13 cellular contexts compared by ENCODE assay signal in genomic region chr17:45382226-45382625, GRCh38.
"Had no signal": no experiment of that assay in that cellular context is flagged by ENCODE, and none has a peak within 500 bp of the region (broad histone marks: within the 10 kb centered on the region; RNA-seq: fewer than 3 reads in every experiment).

No MANE protein-coding gene starts in this region.

- H3K27me3 Mint-ChIP-seq: activated T-cell treated with anti-CD3 and anti-CD28 coated beads, Interleukin-2, amount 50 U/mL, for 24 hours had no signal

- H3K27ac Mint-ChIP-seq: activated CD8-positive, alpha-beta memory T cell treated with anti-CD3 and anti-CD28 coated beads, Interleukin-2, amount 10 ng/mL, durations not matched to agents 7 days and 5 days; activated naive CD8-positive, alpha-beta T cell treated with anti-CD3 and anti-CD28 coated beads for 36 hours; activated T-cell treated with anti-CD3 and anti-CD28 coated beads, Interleukin-2, amount 50 U/mL, for 24 hours; natural killer cell; stimulated activated effector memory CD8-positive, alpha-beta T cell treated with anti-CD3 and anti-CD28 coated beads, Interleukin-12 subunit alpha, Interleukin-12 subunit beta, amount 100 ng/mL, for 72 hours had no signal

- ATAC-seq: activated CD8-positive, alpha-beta memory T cell treated with anti-CD3 and anti-CD28 coated beads, Interleukin-2, amount 10 ng/mL, durations not matched to agents 7 days and 5 days; natural killer cell; stimulated activated effector memory CD8-positive, alpha-beta T cell treated with anti-CD3 and anti-CD28 coated beads, Interleukin-12 subunit alpha, Interleukin-12 subunit beta, amount 100 ng/mL, for 72 hours had no signal

- H3K9me3 ChIP-seq: right atrium auricular region, tibial nerve had no signal

- H3K4me3 ChIP-seq: right atrium auricular region, smooth muscle cell, tibial nerve had no signal

- H3K27ac ChIP-seq: tibial nerve had no signal

- H3K36me3 Mint-ChIP-seq: activated CD8-positive, alpha-beta memory T cell treated with anti-CD3 and anti-CD28 coated beads, Interleukin-2, amount 10 ng/mL, durations not matched to agents 7 days and 5 days; activated naive CD8-positive, alpha-beta T cell treated with anti-CD3 and anti-CD28 coated beads for 36 hours; natural killer cell; stimulated activated effector memory CD8-positive, alpha-beta T cell treated with anti-CD3 and anti-CD28 coated beads, Interleukin-12 subunit alpha, Interleukin-12 subunit beta, amount 100 ng/mL, for 72 hours had no signal

- H3K36me3 ChIP-seq: right atrium auricular region, tibial nerve had no signal

- H3K4me3 Mint-ChIP-seq: activated CD8-positive, alpha-beta memory T cell treated with anti-CD3 and anti-CD28 coated beads, Interleukin-2, amount 10 ng/mL, durations not matched to agents 7 days and 5 days; activated naive CD8-positive, alpha-beta T cell treated with anti-CD3 and anti-CD28 coated beads for 36 hours; activated T-cell treated with anti-CD3 and anti-CD28 coated beads, Interleukin-2, amount 50 U/mL, for 24 hours; natural killer cell; stimulated activated effector memory CD8-positive, alpha-beta T cell treated with anti-CD3 and anti-CD28 coated beads, Interleukin-12 subunit alpha, Interleukin-12 subunit beta, amount 100 ng/mL, for 72 hours had no signal

- H3K4me2 ChIP-seq: smooth muscle cell had no signal

- H3K9me3 Mint-ChIP-seq: activated naive CD8-positive, alpha-beta T cell treated with anti-CD3 and anti-CD28 coated beads for 36 hours; activated T-cell treated with anti-CD3 and anti-CD28 coated beads, Interleukin-2, amount 50 U/mL, for 24 hours; natural killer cell; stimulated activated effector memory CD8-positive, alpha-beta T cell treated with anti-CD3 and anti-CD28 coated beads, Interleukin-12 subunit alpha, Interleukin-12 subunit beta, amount 100 ng/mL, for 72 hours had no signal

- DNase-seq: activated CD4-positive, alpha-beta T cell treated with anti-CD3 and anti-CD28 coated beads for 1 hour; activated CD4-positive, alpha-beta T cell treated with anti-CD3 and anti-CD28 coated beads, Interleukin-2, amount 50 U/mL, for 48 hours; activated CD8-positive, alpha-beta memory T cell treated with anti-CD3 and anti-CD28 coated beads, Interleukin-2, amount 10 ng/mL, durations not matched to agents 7 days and 5 days; activated effector memory CD4-positive, alpha-beta T cell treated with anti-CD3 and anti-CD28 coated beads, Interleukin-2, amount 50 U/mL, for 16 hours; activated naive CD8-positive, alpha-beta T cell treated with anti-CD3 and anti-CD28 coated beads for 36 hours; activated T-cell treated with anti-CD3 and anti-CD28 coated beads, Interleukin-2, amount 50 U/mL, for 24 hours; anterior cingulate cortex; hippocampal formation; natural killer cell had no signal

- H3K27me3 ChIP-seq: right atrium auricular region, tibial nerve had no signal
